Comparison of ENCODE assay signal across 9 cellular contexts in the genomic region with DNA sequence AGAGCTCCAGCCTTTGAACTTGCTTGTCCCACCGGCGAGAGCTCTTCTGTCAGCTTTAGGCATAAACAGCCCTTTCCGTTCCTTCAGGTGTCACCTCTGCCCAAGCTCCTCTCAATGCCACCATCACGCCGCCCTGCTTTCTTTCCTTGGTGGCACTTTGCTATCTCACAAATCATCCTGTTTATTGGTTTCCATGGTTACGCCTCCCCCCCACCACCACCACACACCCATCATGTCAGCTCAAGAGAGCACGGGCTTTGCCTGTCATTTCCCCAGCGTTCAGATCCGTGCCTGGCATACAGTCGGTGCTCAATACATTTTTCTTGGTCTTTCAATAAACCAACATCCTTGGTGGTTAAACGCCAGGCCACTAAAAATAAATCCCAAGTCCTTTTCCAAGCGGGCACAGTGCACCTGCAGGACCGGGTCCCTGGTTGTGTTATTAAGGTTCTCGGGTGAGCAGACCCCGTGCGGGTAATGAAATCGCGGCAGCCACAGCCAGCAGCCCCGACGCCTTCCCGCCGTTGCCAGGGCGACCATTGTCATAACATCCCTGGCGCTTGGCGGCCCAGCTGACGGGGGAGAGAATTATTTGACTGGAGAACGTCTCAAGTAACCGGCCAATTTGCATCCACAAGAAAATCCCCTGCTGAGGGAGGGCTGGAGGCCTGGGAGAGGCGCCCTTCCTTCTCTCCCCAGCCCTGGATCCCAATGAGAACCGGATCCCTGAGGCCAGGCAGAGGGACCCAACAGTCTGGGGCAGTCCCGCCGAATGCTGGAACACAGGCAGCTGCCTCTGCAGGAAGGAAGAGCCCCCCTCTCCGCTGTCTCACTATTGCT.
DNase-seq lines count a peak whose midpoint lies in the region; ATAC-seq and TF ChIP-seq lines count a peak whose summit lies in the region.
"Had no signal": no experiment of that assay in that cellular context is flagged by ENCODE, and none has a peak within 500 bp of the region (broad histone marks: within the 10 kb centered on the region; RNA-seq: fewer than 3 reads in every experiment).

No MANE protein-coding gene starts in this region.

- no peaks in the 10 kb centered on the region for H3K4me1 ChIP-seq in SJCRH30
- H3K4me1 ChIP-seq: SJSA1 had no signal

- no peak overlapping the region for H3K4me3 ChIP-seq in SJCRH30
- no peak overlapping the region for H3K4me3 ChIP-seq in choroid plexus epithelial cell (ENCODE audit: low read depth, low read length)
- H3K4me3 ChIP-seq: SJSA1 had no signal

- ATAC-seq in Right ventricle myocardium superior (ENCODE audit: poor library complexity) (no peak), HG02588 (IDR thresholded peaks at IDR 0.05; ENCODE audit: unreplicated experiment) (no peak)

- no peaks in the 10 kb centered on the region for H3K27me3 ChIP-seq in SJCRH30
- H3K27me3 ChIP-seq: SJSA1 had no signal

- TF ChIP-seq CTCF in choroid plexus epithelial cell (conservative IDR thresholded peaks at IDR 0.05; ENCODE audit: low read depth, low read length), result no peak

- H3K9me3 ChIP-seq in SJCRH30 (replicated peaks), result no peaks in the 10 kb centered on the region
- H3K9me3 ChIP-seq: SJSA1 had no signal

- H3K27ac ChIP-seq in SJCRH30, result no peak overlapping the region
- H3K27ac ChIP-seq: SJSA1 had no signal

- intact Hi-C loops in Right ventricle myocardium superior (cut with DNase I), result loop anchor here (10.0 kb wide), 3 partner anchors 139 to 499 kb away; partner anchors contain the start of genes RFC5, SUDS3, TAOK3 and VSIG10
- intact Hi-C loops in cardiac septum (cut with DNase I), result loop anchor here (10.0 kb wide), 2 partner anchors 159 to 499 kb away; partner anchors contain the start of genes SUDS3 and TAOK3

- no peaks in the 10 kb centered on the region for H3K36me3 ChIP-seq in SJCRH30
- H3K36me3 ChIP-seq: SJSA1 had no signal

- DNase-seq in Right ventricle myocardium superior (peak; percentile 46), cardiac septum (ENCODE audit: low spot score) (no peak), SJCRH30 (peak; percentile 71 to 76), choroid plexus epithelial cell (ENCODE audit: low read depth) (peak; percentile 9), nucleus accumbens (lab: John Stamatoyannopoulos, UW) (peak in 42 of 56 donors; percentile 8 to 80 (median 52)), NCI-H345 (lab: John Stamatoyannopoulos, UW) (no peak), SW 1271 (lab: John Stamatoyannopoulos, UW) (no peak)

Comparison
In these comparisons a context has a peak if more than half of its experiments do, and no peak if none do; other contexts are left out.
1. DNase-seq: peak in Right ventricle myocardium superior (single experiment), SJCRH30 (2 of 2), choroid plexus epithelial cell (single experiment) and nucleus accumbens (42 of 56); none in cardiac septum (single experiment), NCI-H345 (single experiment) and SW 1271 (0 of 2).